In the genomic region with DNA sequence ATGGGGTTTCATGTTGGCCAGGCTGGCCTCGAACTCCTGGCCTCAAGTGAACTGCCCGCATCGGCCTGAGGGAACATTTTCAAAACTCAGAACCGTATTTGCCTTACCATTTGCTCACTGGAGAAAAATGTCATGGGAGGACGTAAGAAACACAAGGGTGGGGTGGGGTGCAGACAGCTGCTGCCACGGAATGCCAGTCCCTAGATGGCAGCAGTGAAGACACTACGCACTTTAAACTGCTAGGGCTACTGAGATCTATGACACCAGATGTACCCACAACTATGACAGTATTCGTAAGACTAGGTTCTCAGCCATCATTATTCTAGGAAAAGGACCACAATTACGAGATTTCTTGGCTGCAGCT, we compare ENCODE assay signal across 8 cellular contexts. TPM values are rescaled to one million over a fixed set of nuclear protein-coding genes. Genes with fewer than 3 reads are reported as not detected.
DNase-seq lines count a peak whose midpoint lies in the region; ATAC-seq and TF ChIP-seq lines count a peak whose summit lies in the region.
"Not testable (repeated sequence)": the region's sequence is repeated elsewhere in the genome, so short reads cannot be mapped to it uniquely, and the experiment has no call there.

No MANE protein-coding gene starts in this region.

- CTCF ChIA-PET in WTC11 (lab: Charles Lee), result interaction anchor here (0.7 to 1.3 kb wide), 2 partner anchors 121 to 150 kb away, joined by 3 to 5 read pairs; no protein-coding TSS in a partner anchor

- H3K27ac Mint-ChIP-seq in WTC11, result peak overlapping the region; percentile 100

- H3K4me3 ChIP-seq in breast epithelium, result peak overlapping the region; percentile 63 to 83 (median 78)
- H3K4me3 ChIP-seq in iPS-18c (ENCODE audit: insufficient read depth, low read depth, low read length), result peak overlapping the region; percentile 75; the same call in 1 of the 2 replicates
- peak overlapping the region; percentile 66 for H3K4me3 ChIP-seq in retinal pigment epithelial cell (ENCODE audit: low read length)
- peak overlapping the region; percentile 72 to 96 for H3K4me3 ChIP-seq in vagina

- H3K27me3 Mint-ChIP-seq in WTC11 (ENCODE audit: low read depth), result not testable (repeated sequence)

- TF ChIP-seq POLR2A in breast epithelium (IDR thresholded peaks at IDR 0.05), result peak; percentile 46
- peak in 1 of 2 donors; percentile 33 for TF ChIP-seq POLR2A in vagina (IDR thresholded peaks at IDR 0.05)

- H3K27ac ChIP-seq in breast epithelium, result peak overlapping the region; percentile 98 to 99
- H3K27ac ChIP-seq in vagina, result peak overlapping the region; percentile 92

- TF ChIP-seq CTCF in GM12874 (IDR thresholded peaks at IDR 0.05; ENCODE audit: insufficient read depth, low read depth, low read length), result peak; percentile 37
- not testable (repeated sequence) for TF ChIP-seq CTCF in WTC11 (IDR thresholded peaks at IDR 0.05); vagina (IDR thresholded peaks at IDR 0.05)
- peak; percentile 10 to 40 (median 30) for TF ChIP-seq CTCF in breast epithelium (IDR thresholded peaks at IDR 0.05)
- peak; percentile 41 for TF ChIP-seq CTCF in retinal pigment epithelial cell (conservative IDR thresholded peaks at IDR 0.05; ENCODE audit: low read depth, low read length)

- POLR2A ChIA-PET in WTC11 (lab: Charles Lee), result not testable (repeated sequence)

- H3K4me3 Mint-ChIP-seq in WTC11, result peak overlapping the region; percentile 100

- H3K4me1 Mint-ChIP-seq in WTC11, result not testable (repeated sequence)

- peak; percentile 20 for ATAC-seq in HG03039 (IDR thresholded peaks at IDR 0.05; ENCODE audit: unreplicated experiment)
- peak; percentile 5; the same call in 1 of the 2 replicates for ATAC-seq in WTC11

- H3K36me3 ChIP-seq in breast epithelium, result not testable (repeated sequence)
- H3K36me3 ChIP-seq in vagina, result peaks cover 0 to 39% of the 10 kb centered on the region in 2 donors

- not testable (repeated sequence) for H3K9me3 Mint-ChIP-seq in WTC11

- DNase-seq in NCI-H2227 treated with DMSO at 0.1 percent for 48 hours (lab: John Stamatoyannopoulos, UW), result peak; percentile 50
- DNase-seq in WTC11 (ENCODE audit: low spot score), result peak; percentile 19
- DNase-seq in breast epithelium (ENCODE audit: low spot score in 2 of 2), result peak; percentile 63 to 80
- DNase-seq in retinal pigment epithelial cell (ENCODE audit: low read depth), result peak; percentile 19
- DNase-seq in vagina (ENCODE audit: extremely low spot score in 2 of 2), result not testable (repeated sequence)

- intact Hi-C loops in breast epithelium (cut with DNase I; ENCODE audit: low total_unique reads); vagina (cut with DNase I): not testable (repeated sequence)

- H3K9me3 ChIP-seq in breast epithelium; iPS-18c (ENCODE audit: control insufficient read depth, insufficient read depth, low read length); vagina: not testable (repeated sequence)

- peaks cover 29% of the 10 kb centered on the region for H3K36me3 Mint-ChIP-seq in WTC11

- not testable (repeated sequence) for H3K4me1 ChIP-seq in breast epithelium
- H3K4me1 ChIP-seq in vagina, result peaks cover 25% of the 10 kb centered on the region

- H3K27me3 ChIP-seq in breast epithelium, vagina: not testable (repeated sequence)

TF ChIP-seq in WTC11, 78 proteins besides CTCF, POLR2A, EP300 and RAD21:
- TF ChIP-seq TEAD1 (CRISPR knock-in tag; IDR thresholded peaks at IDR 0.05), result peak; percentile 19; the same call in 1 of the 2 replicates

RNA-seq across cellular contexts. Expression of gene SBDS, which starts 0.7 kb away (rescaled TPM):
- total RNA-seq in WTC11 (2021) (22.9 to 25.5 TPM (median 24.5 TPM) in 3 replicates), breast epithelium (100 to 1,000 TPM; 116 to 183 (median 124) TPM), vagina (79.8 TPM)

RNA-seq across cellular contexts. Expression of gene TYW1, which starts 2.0 kb away (rescaled TPM):
- total RNA-seq in WTC11 (2021) (14.9 to 15.8 TPM (median 15.3 TPM) in 3 replicates), breast epithelium (10 to 100 TPM; 16.0 to 26.2 (median 23.6) TPM), vagina (40.8 TPM)
